7 cellular contexts compared by ENCODE assay signal in genomic region chr14:105696393-105696792, GRCh38.
DNase-seq lines count a peak whose midpoint lies in the region; ATAC-seq lines count a peak whose summit lies in the region.
"Not testable (repeated sequence)": the region's sequence is repeated elsewhere in the genome, so short reads cannot be mapped to it uniquely, and the experiment has no call there.

No MANE protein-coding gene starts in this region.

- not testable (repeated sequence) for DNase-seq in central memory CD8-positive, alpha-beta T cell (ENCODE audit: low spot score in 2 of 2)

- not testable (repeated sequence) for H3K9me3 Mint-ChIP-seq in central memory CD8-positive, alpha-beta T cell

- H3K27ac Mint-ChIP-seq in central memory CD8-positive, alpha-beta T cell (ENCODE audit: low read depth): not testable (repeated sequence)

- not testable (repeated sequence) for H3K4me1 Mint-ChIP-seq in central memory CD8-positive, alpha-beta T cell

- ATAC-seq in GM18870 (IDR thresholded peaks at IDR 0.05; ENCODE audit: unreplicated experiment) (peak; percentile 56), GM19455 (IDR thresholded peaks at IDR 0.05; ENCODE audit: unreplicated experiment) (peak; percentile 41), GM21723 (IDR thresholded peaks at IDR 0.05; ENCODE audit: unreplicated experiment) (peak; percentile 50), HG02870 (IDR thresholded peaks at IDR 0.05; ENCODE audit: unreplicated experiment) (peak; percentile 39), HG03108 (IDR thresholded peaks at IDR 0.05; ENCODE audit: unreplicated experiment) (peak; percentile 37), HG03521 (IDR thresholded peaks at IDR 0.05; ENCODE audit: unreplicated experiment) (peak; percentile 55)
- peak; percentile 41 for ATAC-seq in central memory CD8-positive, alpha-beta T cell (replicated peaks; ENCODE audit: extremely low read depth, poor library complexity, severe bottlenecking)

- not testable (repeated sequence) for H3K27me3 Mint-ChIP-seq in central memory CD8-positive, alpha-beta T cell

- not testable (repeated sequence) for H3K36me3 Mint-ChIP-seq in central memory CD8-positive, alpha-beta T cell (ENCODE audit: insufficient read depth)

- not testable (repeated sequence) for H3K4me3 Mint-ChIP-seq in central memory CD8-positive, alpha-beta T cell
